In the genomic region with DNA sequence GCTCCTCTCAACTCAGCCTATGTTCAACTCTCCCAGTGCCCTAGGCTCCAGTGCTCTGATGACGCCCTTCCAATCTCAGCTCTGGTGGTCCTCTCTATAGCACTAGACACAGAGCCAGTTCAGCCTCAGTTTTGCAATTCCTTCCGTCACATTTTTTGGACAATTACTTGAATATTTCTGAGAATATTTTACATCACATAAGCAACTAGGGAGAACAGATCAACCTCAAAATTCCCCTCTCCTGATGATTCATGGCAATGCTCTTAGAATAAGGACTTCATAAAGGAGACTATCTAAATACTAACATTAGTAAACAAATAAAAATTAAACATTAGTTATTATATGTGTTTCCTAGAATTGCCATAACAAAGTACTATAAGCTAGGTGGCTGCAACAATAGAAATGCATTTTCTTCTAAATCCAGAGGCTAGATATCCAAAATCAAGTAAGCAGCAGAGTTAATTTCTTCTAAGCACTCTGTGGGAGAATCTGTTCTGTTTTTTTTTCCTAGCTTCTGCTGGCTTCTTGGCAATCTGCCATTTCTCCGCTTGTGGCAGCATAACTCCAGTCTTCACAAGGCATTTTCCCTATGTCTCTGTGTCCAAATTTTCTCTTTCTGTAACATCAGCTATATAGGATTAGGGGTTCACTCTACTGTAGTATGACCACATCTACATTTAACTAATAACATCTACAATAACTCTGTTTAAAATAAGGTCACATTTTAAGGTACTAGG, we compare ENCODE assay signal across 13 cellular contexts.
DNase-seq lines count a peak whose midpoint lies in the region; ATAC-seq and TF ChIP-seq lines count a peak whose summit lies in the region.
"Had no signal": no experiment of that assay in that cellular context is flagged by ENCODE, and none has a peak within 500 bp of the region (broad histone marks: within the 10 kb centered on the region; RNA-seq: fewer than 3 reads in every experiment).

No MANE protein-coding gene starts in this region.

- no peaks in the 10 kb centered on the region for H3K36me3 ChIP-seq in Peyer's patch
- H3K36me3 ChIP-seq: esophagus squamous epithelium had no signal

- H3K4me3 ChIP-seq in fibroblast of mammary gland (ENCODE audit: control insufficient read depth, low read depth, low read length) (no peak overlapping the region), Peyer's patch (no peak overlapping the region)
- H3K4me3 ChIP-seq: esophagus squamous epithelium had no signal

- H3K27me3 ChIP-seq in Peyer's patch, result no peaks in the 10 kb centered on the region
- H3K27me3 ChIP-seq: esophagus squamous epithelium had no signal

- in situ Hi-C loops in SK-MEL-5 (cut with HindIII; ENCODE audit: low pct_unique_long_range_greater_than_20kb, low sequenced_read_pairs), result no loop called here

- H3K9me3 ChIP-seq in Peyer's patch, result no peaks in the 10 kb centered on the region
- H3K9me3 ChIP-seq: esophagus squamous epithelium had no signal

- H3K27ac ChIP-seq in Peyer's patch, result no peak overlapping the region
- H3K27ac ChIP-seq: esophagus squamous epithelium had no signal

- no peak for TF ChIP-seq CTCF in fibroblast of mammary gland (conservative IDR thresholded peaks at IDR 0.05; ENCODE audit: control insufficient read depth, insufficient read depth, low read depth, low read length)
- TF ChIP-seq CTCF in Peyer's patch (IDR thresholded peaks at IDR 0.05), result no peak

- DNase-seq in NCI-H748 (lab: John Stamatoyannopoulos, UW; ENCODE audit: unreplicated experiment) (peak; percentile 2), NCI-H748 treated with DMSO at 0.1 percent for 48 hours (lab: John Stamatoyannopoulos, UW) (no peak), SK-MEL-5 (ENCODE audit: low read depth, low spot score) (peak; percentile 30), fibroblast of mammary gland (ENCODE audit: low read depth) (peak; percentile 49), smooth muscle cell of the brain vasculature (ENCODE audit: low read depth, low spot score) (peak; percentile 81), Peyer's patch (no peak), NCI-H526 (lab: John Stamatoyannopoulos, UW) (no peak)
- DNase-seq: activated CD4-positive, CD25-positive, alpha-beta regulatory T cell; esophagus squamous epithelium; KG1; stimulated activated CD4-positive, alpha-beta T cell treated with anti-CD3 and anti-CD28 coated beads, Interleukin-12 subunit alpha, Interleukin-12 subunit beta, amount 100 ng/mL, for 4 hours; stimulated activated naive B cell treated with anti-CD40 and anti-IgM and Interleukin-4, amounts not matched to agents 10 μg/mL and 1 μg/mL and 100 μg/mL, for 72 hours had no signal

- TF ChIP-seq POLR2A in Peyer's patch (IDR thresholded peaks at IDR 0.05), result no peak

- ATAC-seq in GM18868 (IDR thresholded peaks at IDR 0.05; ENCODE audit: unreplicated experiment), result no peak
- ATAC-seq: stimulated activated naive B cell treated with anti-CD40 and anti-IgM and Interleukin-4, amounts not matched to agents 10 μg/mL and 1 μg/mL and 100 μg/mL, for 72 hours had no signal

- no peaks in the 10 kb centered on the region for H3K4me1 ChIP-seq in Peyer's patch
- H3K4me1 ChIP-seq: esophagus squamous epithelium had no signal

Comparison
In these comparisons a context has a peak if more than half of its experiments do, and no peak if none do; other contexts are left out.
1. DNase-seq: peak in NCI-H748 (single experiment), SK-MEL-5 (single experiment), fibroblast of mammary gland (single experiment) and smooth muscle cell of the brain vasculature (single experiment); none in NCI-H748 treated with DMSO at 0.1 percent for 48 hours (single experiment), Peyer's patch (0 of 3) and NCI-H526 (0 of 2).